In the genomic region with DNA sequence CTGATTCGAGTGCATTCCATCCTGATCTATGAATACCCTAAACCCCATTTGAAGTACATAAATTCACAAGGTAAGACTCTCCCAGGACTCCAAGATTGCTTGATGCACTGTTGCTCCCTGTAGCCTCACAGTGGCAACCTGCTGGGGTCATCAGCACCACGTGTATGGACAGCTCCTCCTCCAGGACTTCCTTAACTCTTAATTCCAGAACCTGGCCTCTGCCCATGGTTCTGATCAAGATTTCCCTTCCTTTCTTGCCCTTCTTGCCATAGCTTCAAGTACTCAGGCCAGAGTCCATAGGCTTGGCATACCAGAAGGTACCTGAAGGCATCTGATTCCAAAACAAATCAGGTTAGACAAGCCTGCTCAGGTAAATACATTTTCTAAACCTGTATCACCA, we compare ENCODE assay signal across 8 cellular contexts. TPM values are rescaled to one million over a fixed set of nuclear protein-coding genes. Genes with fewer than 3 reads are reported as not detected.
DNase-seq lines count a peak whose midpoint lies in the region; ATAC-seq and TF ChIP-seq lines count a peak whose summit lies in the region.

No MANE protein-coding gene starts in this region.

- no peak overlapping the region for H2AK9ac ChIP-seq in IMR-90 (replicated peaks; ENCODE audit: low read depth, low read length, poor library complexity)

- no peak overlapping the region for H2BK15ac ChIP-seq in IMR-90 (ENCODE audit: low read depth, low read length)

- 0% methylated on average over 1 of the region's 2 CpGs; no CpG with 5 or more reads in 1 of the 2 experiments for WGBS in IMR-90 (ENCODE audit: extremely low coverage in 2 of 2, insufficient read length in 1 of 2), 2 experiments

- no peaks in the 10 kb centered on the region for H3K36me3 ChIP-seq in IMR-90 (ENCODE audit: control insufficient read depth, insufficient read depth, low read length)
- H3K36me3 ChIP-seq in vagina, result no peaks in the 10 kb centered on the region

- H4K8ac ChIP-seq in IMR-90 (ENCODE audit: low read depth in 2 of 2, low read length in 2 of 2), result no peak overlapping the region

- H3K9ac ChIP-seq in IMR-90 (ENCODE audit: low read depth, low read length), result no peak overlapping the region

- no peak overlapping the region for H2AK5ac ChIP-seq in IMR-90 (ENCODE audit: low read depth, low read length)

- H3K4me3 Mint-ChIP-seq in chondrocyte (ENCODE audit: unreplicated experiment), result no peak overlapping the region

- no peak overlapping the region for H3K4ac ChIP-seq in IMR-90 (ENCODE audit: low read depth, low read length)

- TF ChIP-seq CTCF in AG10803 (conservative IDR thresholded peaks at IDR 0.05; ENCODE audit: low read length), result no peak
- no peak for TF ChIP-seq CTCF in IMR-90 (conservative IDR thresholded peaks at IDR 0.05; ENCODE audit: low read depth, low read length)
- TF ChIP-seq CTCF in astrocyte of the cerebellum (IDR thresholded peaks at IDR 0.05; ENCODE audit: low read depth, low read length, missing control alignments), result no peak
- no peak for TF ChIP-seq CTCF in vagina (IDR thresholded peaks at IDR 0.05)
- no peak for TF ChIP-seq CTCF in chondrocyte (IDR thresholded peaks at IDR 0.05)

- TF ChIP-seq RAD21 in IMR-90 (IDR thresholded peaks at IDR 0.05; ENCODE audit: low read length), result peak; percentile 29; the same call in 1 of the 2 replicates

- dilution Hi-C loops in IMR-90 (cut with HindIII; ENCODE audit: low sequenced_read_pairs, unreplicated experiment), result no loop called here

- no peaks in the 10 kb centered on the region for H4K20me1 ChIP-seq in IMR-90 (ENCODE audit: insufficient read depth, low read length)

- no peak overlapping the region for H2BK120ac ChIP-seq in IMR-90 (ENCODE audit: low read depth, low read length)

- H3K4me3 ChIP-seq in AG10803 (ENCODE audit: low read length), result no peak overlapping the region
- H3K4me3 ChIP-seq in IMR-90 (ENCODE audit: insufficient read depth, low read depth, low read length), result no peak overlapping the region
- H3K4me3 ChIP-seq in astrocyte of the cerebellum (ENCODE audit: low read depth, low read length), result no peak overlapping the region
- H3K4me3 ChIP-seq in vagina, result no peak overlapping the region

- H3K27ac Mint-ChIP-seq in chondrocyte (ENCODE audit: unreplicated experiment), result no peak overlapping the region

- H2AFZ ChIP-seq in IMR-90 (replicated peaks; ENCODE audit: low read length, poor library complexity), result no peak overlapping the region

- no peaks in the 10 kb centered on the region for H3K9me3 Mint-ChIP-seq in chondrocyte (ENCODE audit: low read depth)

- no TSS peak for BruUV-seq in IMR-90 (replicated peaks; lab: Mats Ljungman, UMichigan)

- H2BK5ac ChIP-seq in IMR-90 (ENCODE audit: low read depth, low read length, poor library complexity, severe bottlenecking), result no peak overlapping the region

- H3K4me1 ChIP-seq in IMR-90 (ENCODE audit: control insufficient read depth, insufficient read depth, low read length) (no peaks in the 10 kb centered on the region), vagina (no peaks in the 10 kb centered on the region)

- H2BK20ac ChIP-seq in IMR-90 (ENCODE audit: low read depth, low read length), result no peak overlapping the region

- H3K56ac ChIP-seq in IMR-90 (ENCODE audit: extremely low read depth, insufficient read depth, low read length), result no peak overlapping the region

- intact Hi-C loops in IMR-90 (cut with micrococcal nuclease) (loop anchor here (10.0 kb wide), 1 partner anchor 64 kb away; no protein-coding TSS in a partner anchor), vagina (cut with DNase I) (no loop called here)

- H3K9me3 ChIP-seq in IMR-90 (ENCODE audit: control insufficient read depth, insufficient read depth, low read length) (no peaks in the 10 kb centered on the region), vagina (no peaks in the 10 kb centered on the region)

- H3K27ac ChIP-seq in IMR-90 (ENCODE audit: insufficient read depth, low read length), result no peak overlapping the region
- H3K27ac ChIP-seq in vagina, result no peak overlapping the region

- no peaks in the 10 kb centered on the region for H3K36me3 Mint-ChIP-seq in chondrocyte (ENCODE audit: low read depth)

- no peak overlapping the region for H3K4me2 ChIP-seq in IMR-90 (ENCODE audit: low read depth, low read length)

- H4K5ac ChIP-seq in IMR-90 (ENCODE audit: low read depth, low read length), result no peak overlapping the region

- H3K27me3 Mint-ChIP-seq in chondrocyte (ENCODE audit: low read depth), result peaks cover 16% of the 10 kb centered on the region

- TF ChIP-seq POLR2A in IMR-90 (IDR thresholded peaks at IDR 0.05; ENCODE audit: low read depth, low read length) (no peak), vagina (IDR thresholded peaks at IDR 0.05) (no peak)

- in situ Hi-C loops in IMR-90 (cut with MboI; ENCODE audit: low sequenced_read_pairs) (no loop called here), astrocyte of the cerebellum (cut with HindIII; ENCODE audit: low sequenced_read_pairs) (no loop called here)

- CTCF ChIA-PET in IMR-90 (lab: Yijun Ruan, JAX), result no interaction called here

- H3K79me1 ChIP-seq in IMR-90 (ENCODE audit: low read depth in 1 of 2, low read length in 2 of 2), result no peaks in the 10 kb centered on the region

- ATAC-seq in IMR-90 (ENCODE audit: low read depth) (peak; percentile 92), GM21390 (IDR thresholded peaks at IDR 0.05; ENCODE audit: unreplicated experiment) (no peak)

- no peak overlapping the region for H4K91ac ChIP-seq in IMR-90 (ENCODE audit: insufficient read depth, low read depth, low read length)

- H3K27me3 ChIP-seq in IMR-90 (ENCODE audit: control insufficient read depth, insufficient read depth, low read length), result peaks cover 7% of the 10 kb centered on the region; the same call in 1 of the 2 replicates
- H3K27me3 ChIP-seq in vagina, result no peaks in the 10 kb centered on the region

- H3K23ac ChIP-seq in IMR-90 (ENCODE audit: low read depth, low read length), result no peak overlapping the region

- H3K14ac ChIP-seq in IMR-90 (replicated peaks; ENCODE audit: low read depth, low read length), result no peak overlapping the region

- H3K9me1 ChIP-seq in IMR-90 (ENCODE audit: insufficient read depth, low read length), result no peaks in the 10 kb centered on the region

- H3K4me1 Mint-ChIP-seq in chondrocyte (ENCODE audit: low read depth), result no peaks in the 10 kb centered on the region

- H3K18ac ChIP-seq in IMR-90 (ENCODE audit: low read depth, low read length), result no peak overlapping the region

- POLR2A ChIA-PET in IMR-90 (lab: Charles Lee; ENCODE audit: unreplicated experiment), result no interaction called here

- DNase-seq in AG10803 (ENCODE audit: low read depth) (peak; percentile 36), IMR-90 (peak; percentile 66), astrocyte of the cerebellum (ENCODE audit: low read depth) (peak; percentile 55), kidney tubule cell (ENCODE audit: low spot score) (peak; percentile 66), vagina (ENCODE audit: extremely low spot score in 2 of 2) (no peak), chondrocyte (ENCODE audit: low spot score) (no peak)
- DNase-seq in activated CD4-positive, CD25-positive, alpha-beta regulatory T cell (lab: John Stamatoyannopoulos, UW), result no peak

TF ChIP-seq in IMR-90, 13 proteins besides CTCF, POLR2A, EP300 and RAD21:
- TF ChIP-seq FOS (IDR thresholded peaks at IDR 0.05; ENCODE audit: low read depth, low read length) (no peak), RCOR1 (IDR thresholded peaks at IDR 0.05; ENCODE audit: insufficient replicate concordance, low read length) (peak; percentile 89), MXI1 (IDR thresholded peaks at IDR 0.05; ENCODE audit: borderline replicate concordance, low read depth, low read length) (peak; percentile 59; the same call in 1 of the 2 replicates), MAFK (IDR thresholded peaks at IDR 0.05; ENCODE audit: low read depth, low read length) (no peak)
- TF ChIP-seq, protein P1, sequence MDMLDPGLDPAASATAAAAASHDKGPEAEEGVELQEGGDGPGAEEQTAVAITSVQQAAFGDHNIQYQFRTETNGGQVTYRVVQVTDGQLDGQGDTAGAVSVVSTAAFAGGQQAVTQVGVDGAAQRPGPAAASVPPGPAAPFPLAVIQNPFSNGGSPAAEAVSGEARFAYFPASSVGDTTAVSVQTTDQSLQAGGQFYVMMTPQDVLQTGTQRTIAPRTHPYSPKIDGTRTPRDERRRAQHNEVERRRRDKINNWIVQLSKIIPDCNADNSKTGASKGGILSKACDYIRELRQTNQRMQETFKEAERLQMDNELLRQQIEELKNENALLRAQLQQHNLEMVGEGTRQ (IDR thresholded peaks at IDR 0.05; ENCODE audit: low read depth, low read length), result peak; percentile 9; the same call in 1 of the 2 replicates

RNA-seq across cellular contexts. Expression of a gene that starts 34.0 kb away (rescaled TPM):
- 23.3 and 29.2 TPM in 2 replicates for total RNA-seq in IMR-90 (2012; rRNA removed)
- polyA plus RNA-seq in IMR-90 (2012; rRNA removed), result 13.8 and 15.3 TPM in 2 replicates
- 6.2 and 8.6 TPM in 2 replicates for polyA plus RNA-seq in IMR-90 (2012; cell fraction: cytosol; rRNA removed)
- polyA plus RNA-seq in IMR-90 (2012; cell fraction: nucleus; rRNA removed; ENCODE audit: low replicate concordance), result 20.9 and 37.1 TPM in 2 replicates
- total RNA-seq in vagina, result 13.3 TPM
- 11.8 to 14.5 TPM (median 12.9 TPM) in 3 replicates for total RNA-seq in chondrocyte

Comparison
In these comparisons a context has a peak if more than half of its experiments do, and no peak if none do; other contexts are left out.
1. DNase-seq: peak in AG10803 (single experiment), IMR-90 (single experiment), astrocyte of the cerebellum (single experiment) and kidney tubule cell (single experiment); none in activated CD4-positive, CD25-positive, alpha-beta regulatory T cell (0 of 4), vagina (0 of 2) and chondrocyte (single experiment).